ENCODE assay signal across 9 cellular contexts in genomic region chr13:44759723-44760360, GRCh38.
A peak's percentile ranks its signal among the peaks of the same experiment; 100 is the strongest.
DNase-seq lines count a peak whose midpoint lies in the region.
"Had no signal": no experiment of that assay in that cellular context is flagged by ENCODE, and none has a peak within 500 bp of the region (broad histone marks: within the 10 kb centered on the region; RNA-seq: fewer than 3 reads in every experiment).

No MANE protein-coding gene starts in this region.

- DNase-seq in HT-29 (ENCODE audit: low spot score): peak; percentile 57
- peak; percentile 53 for DNase-seq in NCI-H526 treated with DMSO at 0.1 percent for 48 hours (lab: John Stamatoyannopoulos, UW)
- peak; percentile 13 for DNase-seq in fibroblast of peridontal ligament (ENCODE audit: extremely low read depth)
- peak; percentile 26 for DNase-seq in skeletal muscle cell (ENCODE audit: low read depth)
- DNase-seq in hippocampal formation (lab: John Stamatoyannopoulos, UW): no peak
- DNase-seq in epidermal melanocyte (ENCODE audit: insufficient read length, low spot score): no peak
- no peak for DNase-seq in DMS 273 (lab: John Stamatoyannopoulos, UW; ENCODE audit: unreplicated experiment)
- no peak for DNase-seq in stimulated activated CD4-positive, alpha-beta T cell treated with anti-CD3 and anti-CD28 coated beads, Interleukin-4, amount 100 ng/mL, for 1 hour
- DNase-seq: activated CD8-positive, alpha-beta T cell treated with anti-CD3 and anti-CD28 coated beads for 36 hours had no signal

- H3K4me3 ChIP-seq in skeletal muscle cell (ENCODE audit: low read depth, low read length): no peak overlapping the region

Comparison
In these comparisons a context has a peak if more than half of its experiments do, and no peak if none do; other contexts are left out.
1. DNase-seq: peak in HT-29 (single experiment), NCI-H526 treated with DMSO at 0.1 percent for 48 hours (single experiment), fibroblast of peridontal ligament (single experiment) and skeletal muscle cell (single experiment); none in hippocampal formation (0 of 2), epidermal melanocyte (single experiment), DMS 273 (single experiment) and stimulated activated CD4-positive, alpha-beta T cell treated with anti-CD3 and anti-CD28 coated beads, Interleukin-4, amount 100 ng/mL, for 1 hour (single experiment).